ENCODE assay signal across 12 cellular contexts in genomic region chr2:12303181-12304030, GRCh38.
DNase-seq lines count a peak whose midpoint lies in the region; ATAC-seq and TF ChIP-seq lines count a peak whose summit lies in the region.
"Had no signal": no experiment of that assay in that cellular context is flagged by ENCODE, and none has a peak within 500 bp of the region (broad histone marks: within the 10 kb centered on the region; RNA-seq: fewer than 3 reads in every experiment).

No MANE protein-coding gene starts in this region.

- H3K4me1 Mint-ChIP-seq in type B pancreatic cell (ENCODE audit: unreplicated experiment): peaks cover 23% of the 10 kb centered on the region

- peak overlapping the region; percentile 31; the same call in 1 of the 2 replicates for H3K27ac ChIP-seq in SJCRH30
- H3K27ac ChIP-seq: ascending aorta, thoracic aorta had no signal

- H3K27me3 ChIP-seq in SJCRH30: no peaks in the 10 kb centered on the region
- H3K27me3 ChIP-seq: ascending aorta had no signal

- no peaks in the 10 kb centered on the region for H3K36me3 ChIP-seq in SJCRH30
- H3K36me3 ChIP-seq: ascending aorta, thoracic aorta had no signal

- no peak for TF ChIP-seq CTCF in type B pancreatic cell (conservative IDR thresholded peaks at IDR 0.05)

- peak; percentile 39 for ATAC-seq in esophagus mucosa
- no peak for ATAC-seq in GM21786 (IDR thresholded peaks at IDR 0.05; ENCODE audit: unreplicated experiment)

- peak; percentile 22 for DNase-seq in activated naive CD4-positive, alpha-beta T cell treated with Interleukin-2 at 50 U/mL for 16 hours
- no peak for DNase-seq in activated naive CD4-positive, alpha-beta T cell (lab: John Stamatoyannopoulos, UW)
- DNase-seq in SJCRH30: peak; percentile 72 to 82
- no peak for DNase-seq in type B pancreatic cell (ENCODE audit: extremely low spot score, unreplicated experiment)
- DNase-seq in DMS114 treated with DMSO at 0.1 percent for 48 hours (lab: John Stamatoyannopoulos, UW; ENCODE audit: unreplicated experiment): no peak
- no peak for DNase-seq in hippocampal formation (lab: John Stamatoyannopoulos, UW)
- DNase-seq: H9, NCI-H774 had no signal

- H3K27ac Mint-ChIP-seq in type B pancreatic cell: peak overlapping the region; percentile 72
- H3K27ac Mint-ChIP-seq: H9 had no signal

- H3K9me3 Mint-ChIP-seq in type B pancreatic cell: no peaks in the 10 kb centered on the region
- H3K9me3 Mint-ChIP-seq: H9 had no signal

- H3K27me3 Mint-ChIP-seq in type B pancreatic cell: no peaks in the 10 kb centered on the region

- no peaks in the 10 kb centered on the region for H3K36me3 Mint-ChIP-seq in type B pancreatic cell

- H3K9me3 ChIP-seq in SJCRH30 (replicated peaks): no peaks in the 10 kb centered on the region
- H3K9me3 ChIP-seq: ascending aorta, thoracic aorta had no signal

- H3K4me3 ChIP-seq in SJCRH30: no peak overlapping the region
- H3K4me3 ChIP-seq: ascending aorta, thoracic aorta had no signal

- H3K4me1 ChIP-seq in SJCRH30: peaks cover 35% of the 10 kb centered on the region
- H3K4me1 ChIP-seq: ascending aorta had no signal

- H3K4me3 Mint-ChIP-seq in type B pancreatic cell: no peak overlapping the region
- H3K4me3 Mint-ChIP-seq: H9 had no signal

Comparison
In these comparisons a context has a peak if more than half of its experiments do, and no peak if none do; other contexts are left out.
1. DNase-seq: peak in activated naive CD4-positive, alpha-beta T cell treated with Interleukin-2 at 50 U/mL for 16 hours (single experiment) and SJCRH30 (2 of 2); none in activated naive CD4-positive, alpha-beta T cell (0 of 4), type B pancreatic cell (single experiment), DMS114 treated with DMSO at 0.1 percent for 48 hours (single experiment) and hippocampal formation (0 of 2).